In genomic region chr20:50271674-50272412, GRCh38 we compare ENCODE assay signal across 17 cellular contexts.
DNase-seq lines count a peak whose midpoint lies in the region; ATAC-seq and TF ChIP-seq lines count a peak whose summit lies in the region.
"Had no signal": no experiment of that assay in that cellular context is flagged by ENCODE, and none has a peak within 500 bp of the region (broad histone marks: within the 10 kb centered on the region; RNA-seq: fewer than 3 reads in every experiment).

No MANE protein-coding gene starts in this region.

- no peak for TF ChIP-seq CTCF in tibial artery (IDR thresholded peaks at IDR 0.05)
- TF ChIP-seq CTCF in prostate gland (IDR thresholded peaks at IDR 0.05), result no peak

- ATAC-seq in GM21447 (IDR thresholded peaks at IDR 0.05; ENCODE audit: unreplicated experiment), result no peak
- ATAC-seq: activated naive CD8-positive, alpha-beta T cell treated with anti-CD3 and anti-CD28 coated beads, Interleukin-2, amount 50 U/mL, for 24 hours; stimulated activated effector memory CD8-positive, alpha-beta T cell treated with anti-CD3 and anti-CD28 coated beads, Interleukin-12 subunit alpha, Interleukin-12 subunit beta, amount 100 ng/mL, for 72 hours had no signal

- H3K18ac ChIP-seq in mesenchymal stem cell (ENCODE audit: low read depth in 1 of 2, low read length in 2 of 2), result peak overlapping the region; percentile 12 to 28

- peak overlapping the region in 1 of 2 experiments; percentile 49 for H3K4ac ChIP-seq in mesenchymal stem cell (ENCODE audit: low read depth in 1 of 2, low read length in 2 of 2)

- DNase-seq in SIG-M5 treated with dmso at 0.1 percent for 504 hours (lab: John Stamatoyannopoulos, UW; ENCODE audit: unreplicated experiment), result peak; percentile 70
- DNase-seq in SIG-M5 (lab: John Stamatoyannopoulos, UW), result no peak
- DNase-seq in head of caudate nucleus, result peak in 25 of 42 donors; percentile 10 to 68 (median 43)
- no peak for DNase-seq in mesenchymal stem cell
- peak; percentile 67 to 82 for DNase-seq in tibial artery
- DNase-seq in prostate gland (ENCODE audit: low spot score), result no peak
- DNase-seq in DMS153 (lab: John Stamatoyannopoulos, UW), result no peak
- DNase-seq: activated CD4-positive, CD25-positive, alpha-beta regulatory T cell; activated naive CD8-positive, alpha-beta T cell treated with anti-CD3 and anti-CD28 coated beads, Interleukin-2, amount 50 U/mL, for 24 hours; CD4-positive, CD25-positive, alpha-beta regulatory T cell; NCI-H187 treated with DMSO at 0.1 percent for 48 hours; NK-92 treated with Interleukin-12 subunit alpha and Interleukin-12 subunit beta, amount 100 ng/mL, for 24 hours; T-helper 2 cell had no signal

- no peaks in the 10 kb centered on the region for H3K9me3 ChIP-seq in mesenchymal stem cell (ENCODE audit: control insufficient read depth, low read length)
- H3K9me3 ChIP-seq in tibial artery, result no peaks in the 10 kb centered on the region
- H3K9me3 ChIP-seq in prostate gland, result no peaks in the 10 kb centered on the region
- H3K9me3 ChIP-seq: breast epithelium had no signal

- no peak overlapping the region for H2AFZ ChIP-seq in mesenchymal stem cell (ENCODE audit: low read depth, low read length)
- H2AFZ ChIP-seq: parathyroid adenoma had no signal

- no peaks in the 10 kb centered on the region for H3K79me1 ChIP-seq in mesenchymal stem cell (replicated peaks; ENCODE audit: low read length, poor library complexity, severe bottlenecking)

- intact Hi-C loops in head of caudate nucleus (cut with DNase I) (no loop called here), tibial artery (cut with DNase I; ENCODE audit: low total_unique reads) (no loop called here), prostate gland (cut with DNase I) (loop anchor here (5.0 kb wide), 1 partner anchor 190 kb away; no protein-coding TSS in a partner anchor)

- H2AK5ac ChIP-seq in mesenchymal stem cell (ENCODE audit: low read length, severe bottlenecking), result no peak overlapping the region

- H2BK5ac ChIP-seq in mesenchymal stem cell (ENCODE audit: low read depth, low read length, poor library complexity, severe bottlenecking), result no peak overlapping the region

- H3K27ac ChIP-seq in mesenchymal stem cell (ENCODE audit: low read length, poor library complexity, severe bottlenecking), result no peak overlapping the region
- no peak overlapping the region for H3K27ac ChIP-seq in tibial artery
- H3K27ac ChIP-seq in prostate gland, result no peak overlapping the region
- H3K27ac ChIP-seq: parathyroid adenoma had no signal

- H3K4me3 ChIP-seq in mesenchymal stem cell (ENCODE audit: insufficient read depth in 1 of 2, low read depth in 1 of 2, low read length in 2 of 2) (no peak overlapping the region), tibial artery (no peak overlapping the region), prostate gland (no peak overlapping the region)
- H3K4me3 ChIP-seq: breast epithelium had no signal

- peak overlapping the region; percentile 44 for H2BK15ac ChIP-seq in mesenchymal stem cell (ENCODE audit: low read depth, poor library complexity, severe bottlenecking)

- H3K23ac ChIP-seq in mesenchymal stem cell (ENCODE audit: low read length in 2 of 2), result no peak overlapping the region

- H4K8ac ChIP-seq in mesenchymal stem cell (ENCODE audit: low read length), result no peak overlapping the region

- H3K14ac ChIP-seq in mesenchymal stem cell (ENCODE audit: low read length in 2 of 2), result no peak overlapping the region

- peak overlapping the region; percentile 25 for H4K91ac ChIP-seq in mesenchymal stem cell (ENCODE audit: low read length)

- H2BK12ac ChIP-seq in mesenchymal stem cell (ENCODE audit: low read length in 2 of 2), result no peak overlapping the region

- no peaks in the 10 kb centered on the region for H3K27me3 ChIP-seq in mesenchymal stem cell (ENCODE audit: control insufficient read depth in 1 of 2, insufficient read depth in 1 of 2, low read length in 2 of 2)
- H3K27me3 ChIP-seq in tibial artery, result no peaks in the 10 kb centered on the region
- no peaks in the 10 kb centered on the region for H3K27me3 ChIP-seq in prostate gland (replicated peaks; ENCODE audit: insufficient read depth)
- H3K27me3 ChIP-seq: breast epithelium had no signal

- no peak for TF ChIP-seq POLR2A in prostate gland (IDR thresholded peaks at IDR 0.05)

- no peak overlapping the region for H3K4me2 ChIP-seq in mesenchymal stem cell (ENCODE audit: low read length, poor library complexity, severe bottlenecking)

- H3K4me1 ChIP-seq in mesenchymal stem cell (ENCODE audit: control insufficient read depth, insufficient read depth, low read depth, low read length) (peaks cover 6% of the 10 kb centered on the region), tibial artery (peaks cover 0 to 22% (median 4%) of the 10 kb centered on the region in 4 donors), prostate gland (replicated peaks) (peaks cover 9% of the 10 kb centered on the region)
- H3K4me1 ChIP-seq: parathyroid adenoma had no signal

- H2BK120ac ChIP-seq in mesenchymal stem cell (ENCODE audit: low read depth, low read length), result no peak overlapping the region

- 94% methylated on average over 11 of the region's 13 CpGs for WGBS in mesenchymal stem cell
- WGBS in prostate gland, result 87% methylated on average over 13 of the region's 13 CpGs

- H3K36me3 ChIP-seq in mesenchymal stem cell (ENCODE audit: control insufficient read depth in 1 of 2, insufficient read depth in 2 of 2, low read depth in 1 of 2, low read length in 2 of 2) (no peaks in the 10 kb centered on the region), tibial artery (no peaks in the 10 kb centered on the region), prostate gland (no peaks in the 10 kb centered on the region)
- H3K36me3 ChIP-seq: breast epithelium had no signal

- H3K9ac ChIP-seq in mesenchymal stem cell (ENCODE audit: low read length), result no peak overlapping the region
- H3K9ac ChIP-seq: parathyroid adenoma had no signal

Comparison
In these comparisons a context has a peak if more than half of its experiments do, and no peak if none do; other contexts are left out.
1. DNase-seq: peak in SIG-M5 treated with dmso at 0.1 percent for 504 hours (single experiment), head of caudate nucleus (25 of 42) and tibial artery (2 of 2); none in SIG-M5 (single experiment), mesenchymal stem cell (single experiment), prostate gland (single experiment) and DMS153 (single experiment).